In the genomic region with DNA sequence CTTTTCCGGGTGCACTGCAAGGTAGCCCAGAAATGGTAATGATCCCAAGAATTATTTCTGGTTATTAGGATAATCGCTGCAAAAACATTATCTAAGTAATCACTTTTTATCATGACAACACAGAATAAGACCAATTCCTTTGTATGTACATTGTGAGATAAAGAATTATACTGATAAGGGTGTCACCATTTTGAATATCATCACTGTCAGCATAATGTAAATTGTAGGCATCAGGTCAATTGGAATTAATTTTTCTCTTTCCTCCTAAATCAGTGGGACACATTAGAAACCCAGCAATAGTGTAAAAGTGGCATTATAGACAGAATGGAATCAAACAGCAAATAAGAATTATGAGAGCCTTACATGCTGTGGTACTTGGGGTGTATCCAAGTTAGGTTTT, we compare ENCODE assay signal across 7 cellular contexts.
"Had no signal": no experiment of that assay in that cellular context is flagged by ENCODE, and none has a peak within 500 bp of the region (broad histone marks: within the 10 kb centered on the region; RNA-seq: fewer than 3 reads in every experiment).

No MANE protein-coding gene starts in this region.

- H3K4me2 ChIP-seq: KMS-11 had no signal

- FAIRE-seq: HTR-8/SVneo had no signal

- H3K9ac ChIP-seq: KMS-11 had no signal

- DNase-seq: Karpas-422, Kasumi-1, KBM-7, KG1 had no signal

- H3K27ac ChIP-seq: HL-60, KMS-11 had no signal
